ENCODE assay signal across 8 cellular contexts in the genomic region with DNA sequence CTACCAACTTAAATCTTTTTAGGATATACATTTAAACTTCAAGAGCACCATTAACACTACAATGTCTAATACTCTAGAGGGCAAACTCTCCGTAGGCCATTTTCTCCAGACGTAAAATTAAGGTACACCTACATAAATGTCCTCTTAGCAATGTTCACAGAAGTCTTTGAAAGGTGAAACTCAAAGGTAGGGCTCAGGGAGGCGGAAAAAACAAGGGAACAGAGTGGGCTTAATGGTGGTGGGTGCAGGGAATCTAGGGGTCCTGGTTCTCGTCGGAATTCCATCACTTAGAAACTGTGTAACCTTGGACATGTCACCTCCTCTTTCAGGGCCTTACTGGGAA. TPM values are rescaled to one million over a fixed set of nuclear protein-coding genes. Genes with fewer than 3 reads are reported as not detected.
DNase-seq lines count a peak whose midpoint lies in the region; ATAC-seq, FAIRE-seq and TF ChIP-seq lines count a peak whose summit lies in the region.

No MANE protein-coding gene starts in this region.

- peak overlapping the region; percentile 97 for H3K4me3 Mint-ChIP-seq in activated T-cell treated with anti-CD3 and anti-CD28 coated beads, Interleukin-2, amount 50 U/mL, for 24 hours
- peak overlapping the region; percentile 83 for H3K4me3 Mint-ChIP-seq in central memory CD8-positive, alpha-beta T cell

- H3K79me2 ChIP-seq in Karpas-422 (ENCODE audit: low read length) = peaks cover 34% of the 10 kb centered on the region

- peak; percentile 5 for ATAC-seq in central memory CD8-positive, alpha-beta T cell (replicated peaks; ENCODE audit: extremely low read depth, poor library complexity, severe bottlenecking)

- no peaks in the 10 kb centered on the region for H3K9me2 ChIP-seq in Karpas-422 (replicated peaks; ENCODE audit: insufficient read depth, low read length)

- H3K4me1 ChIP-seq in Karpas-422 (ENCODE audit: low read length) (peaks cover 28% of the 10 kb centered on the region), muscle layer of duodenum (ENCODE audit: control insufficient read depth in 1 of 2, insufficient read depth in 2 of 2, low read length in 2 of 2) (peaks cover 12 to 13% of the 10 kb centered on the region in 2 donors)

- H3K4me3 ChIP-seq in Karpas-422 (ENCODE audit: low read length) = peak overlapping the region; percentile 80
- peak overlapping the region; percentile 89 to 90 for H3K4me3 ChIP-seq in muscle layer of duodenum (ENCODE audit: low read depth in 1 of 2, low read length in 2 of 2)

- H3K36me3 ChIP-seq in Karpas-422 (ENCODE audit: insufficient read depth, low read length) (no peaks in the 10 kb centered on the region), muscle layer of duodenum (ENCODE audit: control insufficient read depth in 1 of 2, insufficient read depth in 2 of 2, low read length in 2 of 2) (peaks cover 0 to 6% of the 10 kb centered on the region in 2 donors)

- peak overlapping the region; percentile 83 for H3K4me2 ChIP-seq in Karpas-422 (ENCODE audit: low read depth, low read length, poor library complexity, severe bottlenecking)

- no peak for FAIRE-seq in H54 (lab: Jason Lieb, UNC)

- peaks cover 38% of the 10 kb centered on the region for H3K4me1 Mint-ChIP-seq in activated T-cell treated with anti-CD3 and anti-CD28 coated beads, Interleukin-2, amount 50 U/mL, for 24 hours (ENCODE audit: low read depth)
- H3K4me1 Mint-ChIP-seq in central memory CD8-positive, alpha-beta T cell = peaks cover 34% of the 10 kb centered on the region

- peak overlapping the region; percentile 98 for H2AFZ ChIP-seq in Karpas-422 (ENCODE audit: low read length)

- no peaks in the 10 kb centered on the region for H4K20me1 ChIP-seq in Karpas-422 (ENCODE audit: insufficient read depth, low read depth, low read length)

- no peak for TF ChIP-seq POLR2A in H54 (IDR thresholded peaks at IDR 0.05; ENCODE audit: low read depth, low read length)

- H3K27me3 Mint-ChIP-seq in activated T-cell treated with anti-CD3 and anti-CD28 coated beads, Interleukin-2, amount 50 U/mL, for 24 hours = no peaks in the 10 kb centered on the region
- H3K27me3 Mint-ChIP-seq in central memory CD8-positive, alpha-beta T cell = no peaks in the 10 kb centered on the region

- no peak for DNase-seq in activated T-cell treated with anti-CD3 and anti-CD28 coated beads, Interleukin-2, amount 50 U/mL, for 24 hours
- DNase-seq in activated T-cell treated with anti-CD3 and anti-CD28 coated beads for 4 hours (no peak), Karpas-422 (peak; percentile 76), H54 (ENCODE audit: insufficient read length, low spot score) (no peak), anterior cingulate cortex (lab: John Stamatoyannopoulos, UW) (no peak), NCI-H524 (lab: John Stamatoyannopoulos, UW) (no peak)
- DNase-seq in central memory CD8-positive, alpha-beta T cell (ENCODE audit: low spot score in 2 of 2) = no peak

- H3K36me3 Mint-ChIP-seq in activated T-cell treated with anti-CD3 and anti-CD28 coated beads, Interleukin-2, amount 50 U/mL, for 24 hours (ENCODE audit: low read depth) = peaks cover 20% of the 10 kb centered on the region
- H3K36me3 Mint-ChIP-seq in central memory CD8-positive, alpha-beta T cell (ENCODE audit: insufficient read depth) = peaks cover 12% of the 10 kb centered on the region

- H3K9me3 Mint-ChIP-seq in activated T-cell treated with anti-CD3 and anti-CD28 coated beads, Interleukin-2, amount 50 U/mL, for 24 hours = peaks cover 11% of the 10 kb centered on the region
- no peaks in the 10 kb centered on the region for H3K9me3 Mint-ChIP-seq in central memory CD8-positive, alpha-beta T cell

- peak overlapping the region; percentile 93 for H3K27ac Mint-ChIP-seq in activated T-cell treated with anti-CD3 and anti-CD28 coated beads, Interleukin-2, amount 50 U/mL, for 24 hours
- H3K27ac Mint-ChIP-seq in central memory CD8-positive, alpha-beta T cell (ENCODE audit: low read depth) = peak overlapping the region; percentile 94

- H3K27ac ChIP-seq in Karpas-422 (ENCODE audit: low read length) = peak overlapping the region; percentile 50
- H3K27ac ChIP-seq in muscle layer of duodenum (ENCODE audit: low read length) = peak overlapping the region; percentile 99

- peak overlapping the region; percentile 76 for H3K9ac ChIP-seq in Karpas-422 (ENCODE audit: low read length)

- no peaks in the 10 kb centered on the region for H3K27me3 ChIP-seq in Karpas-422 (ENCODE audit: low read length)
- no peaks in the 10 kb centered on the region for H3K27me3 ChIP-seq in muscle layer of duodenum (ENCODE audit: low read depth, low read length)

- H3K9me3 ChIP-seq in Karpas-422 (ENCODE audit: low read length) (no peaks in the 10 kb centered on the region; the same call in 1 of the 2 replicates), muscle layer of duodenum (ENCODE audit: control insufficient read depth in 1 of 2, low read length in 2 of 2) (no peaks in the 10 kb centered on the region)

RNA-seq across cellular contexts. Expression of a gene that starts 0.7 kb away (rescaled TPM):
- total RNA-seq in Karpas-422 (2014; rRNA removed; shearing (Covaris generic); ENCODE audit: low replicate concordance) = 42.8 and 51.3 TPM in 2 replicates

RNA-seq across cellular contexts. Expression of a gene that starts 49.5 kb away (rescaled TPM):
- 15.2 and 24.4 TPM in 2 replicates for total RNA-seq in Karpas-422 (2014; rRNA removed; shearing (Covaris generic); ENCODE audit: low replicate concordance)
